In genomic region chr4:181933471-181933870, GRCh38 we compare ENCODE assay signal across 18 cellular contexts.
"Had no signal": no experiment of that assay in that cellular context is flagged by ENCODE, and none has a peak within 500 bp of the region (broad histone marks: within the 10 kb centered on the region; RNA-seq: fewer than 3 reads in every experiment).

No MANE protein-coding gene starts in this region.

- H3K4me3 Mint-ChIP-seq: memory B cell; naive thymus-derived CD4-positive, alpha-beta T cell had no signal

- H3K4me1 Mint-ChIP-seq: memory B cell; naive thymus-derived CD4-positive, alpha-beta T cell had no signal

- H3K4me1 ChIP-seq: esophagus squamous epithelium, gastroesophageal sphincter, heart left ventricle, left lung, lower lobe of right lung had no signal

- H3K27me3 Mint-ChIP-seq: memory B cell; naive thymus-derived CD4-positive, alpha-beta T cell had no signal

- H3K4me3 ChIP-seq: coronary artery, dorsolateral prefrontal cortex, esophagus squamous epithelium, gastroesophageal sphincter, heart left ventricle, hepatocyte, left lung, lower lobe of right lung had no signal

- H3K4me2 ChIP-seq: hepatocyte had no signal

- H3K36me3 ChIP-seq: esophagus squamous epithelium, gastroesophageal sphincter, heart left ventricle, left lung, lower lobe of right lung had no signal

- H2AFZ ChIP-seq: hepatocyte had no signal

- H3K79me2 ChIP-seq: hepatocyte had no signal

- H3K27ac ChIP-seq: coronary artery, dorsolateral prefrontal cortex, esophagus squamous epithelium, gastroesophageal sphincter, heart left ventricle, hepatocyte, left lung, lower lobe of right lung had no signal

- H3K9me3 ChIP-seq: esophagus squamous epithelium had no signal

- H3K27ac Mint-ChIP-seq: memory B cell; naive thymus-derived CD4-positive, alpha-beta T cell had no signal

- DNase-seq: dermis blood vessel endothelial cell; dorsolateral prefrontal cortex; effector CD4-positive, alpha-beta T cell; effector memory CD4-positive, alpha-beta T cell; esophagus squamous epithelium; foreskin fibroblast; heart left ventricle; hypothalamus; left cardiac atrium; left lung; left ventricle myocardium superior; lower lobe of right lung; midbrain; naive thymus-derived CD4-positive, alpha-beta T cell had no signal

- H3K27me3 ChIP-seq: dorsolateral prefrontal cortex, esophagus squamous epithelium, gastroesophageal sphincter, heart left ventricle, hepatocyte, left lung had no signal

- H3K36me3 Mint-ChIP-seq: memory B cell; naive thymus-derived CD4-positive, alpha-beta T cell had no signal
